Comparison of ENCODE assay signal across 8 cellular contexts in genomic region chr3:172102123-172102882, GRCh38.
DNase-seq lines count a peak whose midpoint lies in the region; ATAC-seq and TF ChIP-seq lines count a peak whose summit lies in the region.

No MANE protein-coding gene starts in this region.

- H3K9ac ChIP-seq in OCI-LY3 (ENCODE audit: low read length) = no peak overlapping the region

- no peaks in the 10 kb centered on the region for H3K9me3 Mint-ChIP-seq in MCF 10A (ENCODE audit: unreplicated experiment)
- H3K9me3 Mint-ChIP-seq in stimulated activated memory B cell treated with anti-CD40 and anti-IgM and Interleukin-4, amounts not matched to agents 10 μg/mL and 1 μg/mL and 100 μg/mL, for 72 hours = no peaks in the 10 kb centered on the region

- peak overlapping the region; percentile 58 for H3K4me2 ChIP-seq in OCI-LY3 (ENCODE audit: low read length)

- TF ChIP-seq POLR2A in breast epithelium (IDR thresholded peaks at IDR 0.05) (no peak), suprapubic skin (IDR thresholded peaks at IDR 0.05) (no peak), adrenal gland (IDR thresholded peaks at IDR 0.05) (no peak)

- POLR2A ChIA-PET in MCF 10A (lab: Yijun Ruan, JAX) = interaction anchor here (0.8 to 6.0 kb wide), 9 partner anchors 14 to 63 kb away, joined by 3 to 84 read pairs (median 4); partner anchors contain the start of gene FNDC3B

- H3K9me3 ChIP-seq in breast epithelium = no peaks in the 10 kb centered on the region
- H3K9me3 ChIP-seq in OCI-LY3 (ENCODE audit: insufficient read depth, low read length) = no peaks in the 10 kb centered on the region
- H3K9me3 ChIP-seq in suprapubic skin = no peaks in the 10 kb centered on the region
- no peaks in the 10 kb centered on the region for H3K9me3 ChIP-seq in adrenal gland (replicated peaks in 1 of 3)

- H4K20me1 ChIP-seq in OCI-LY3 (ENCODE audit: insufficient read depth, low read length) = peaks cover 41% of the 10 kb centered on the region

- TF ChIP-seq EP300 in suprapubic skin (IDR thresholded peaks at IDR 0.05) = no peak

- intact Hi-C loops in MCF 10A (cut with micrococcal nuclease) = loop anchor here (5.0 kb wide), 1 partner anchor 60 kb away; no protein-coding TSS in a partner anchor
- intact Hi-C loops in breast epithelium (cut with DNase I; ENCODE audit: low total_unique reads) = no loop called here
- intact Hi-C loops in adrenal gland (cut with DNase I) = no loop called here

- peaks cover 15% of the 10 kb centered on the region for H3K36me3 Mint-ChIP-seq in MCF 10A (ENCODE audit: insufficient read depth, unreplicated experiment)
- H3K36me3 Mint-ChIP-seq in stimulated activated memory B cell treated with anti-CD40 and anti-IgM and Interleukin-4, amounts not matched to agents 10 μg/mL and 1 μg/mL and 100 μg/mL, for 72 hours = no peaks in the 10 kb centered on the region

- DNase-seq in MCF 10A (ENCODE audit: unreplicated experiment) = no peak
- no peak for DNase-seq in breast epithelium (ENCODE audit: low spot score in 2 of 2)
- DNase-seq in central memory CD4-positive, alpha-beta T cell = peak; percentile 49
- no peak for DNase-seq in suprapubic skin (ENCODE audit: low spot score in 2 of 2)
- DNase-seq in inferior parietal cortex (ENCODE audit: extremely low spot score) = no peak
- no peak for DNase-seq in adrenal gland

- CTCF ChIA-PET in MCF 10A (lab: Yijun Ruan, JAX) = interaction anchor here (0.6 to 1.6 kb wide), 3 partner anchors 10 to 38 kb away, joined by 3 to 7 read pairs (median 3); no protein-coding TSS in a partner anchor

- H3K27ac ChIP-seq in breast epithelium = no peak overlapping the region
- H3K27ac ChIP-seq in OCI-LY3 (ENCODE audit: low read length) = no peak overlapping the region
- no peak overlapping the region for H3K27ac ChIP-seq in suprapubic skin
- no peak overlapping the region for H3K27ac ChIP-seq in adrenal gland

- no peak for ATAC-seq in stimulated activated memory B cell treated with anti-CD40 and anti-IgM and Interleukin-4, amounts not matched to agents 10 μg/mL and 1 μg/mL and 100 μg/mL, for 72 hours

- no peak overlapping the region for H3K4me3 Mint-ChIP-seq in MCF 10A (ENCODE audit: unreplicated experiment)
- peak overlapping the region; percentile 9 for H3K4me3 Mint-ChIP-seq in stimulated activated memory B cell treated with anti-CD40 and anti-IgM and Interleukin-4, amounts not matched to agents 10 μg/mL and 1 μg/mL and 100 μg/mL, for 72 hours

- H3K36me3 ChIP-seq in breast epithelium (no peaks in the 10 kb centered on the region), OCI-LY3 (replicated peaks; ENCODE audit: low read depth, low read length) (no peaks in the 10 kb centered on the region), suprapubic skin (no peaks in the 10 kb centered on the region), adrenal gland (replicated peaks in 1 of 2) (no peaks in the 10 kb centered on the region)

- no peaks in the 10 kb centered on the region for H3K27me3 Mint-ChIP-seq in MCF 10A (ENCODE audit: insufficient read depth, unreplicated experiment)
- peaks cover 43% of the 10 kb centered on the region for H3K27me3 Mint-ChIP-seq in stimulated activated memory B cell treated with anti-CD40 and anti-IgM and Interleukin-4, amounts not matched to agents 10 μg/mL and 1 μg/mL and 100 μg/mL, for 72 hours

- no peak overlapping the region for H3K4me3 ChIP-seq in breast epithelium
- peak overlapping the region; percentile 52 for H3K4me3 ChIP-seq in OCI-LY3 (ENCODE audit: low read length)
- no peak overlapping the region for H3K4me3 ChIP-seq in suprapubic skin
- no peak overlapping the region for H3K4me3 ChIP-seq in adrenal gland

- peak overlapping the region; percentile 76 for H3K27ac Mint-ChIP-seq in MCF 10A (ENCODE audit: low read depth, unreplicated experiment)
- no peak overlapping the region for H3K27ac Mint-ChIP-seq in stimulated activated memory B cell treated with anti-CD40 and anti-IgM and Interleukin-4, amounts not matched to agents 10 μg/mL and 1 μg/mL and 100 μg/mL, for 72 hours

- WGBS in suprapubic skin = 53% methylated on average over 5 of the region's 5 CpGs
- WGBS in adrenal gland, 4 donors = 63 to 76% (median 69%) methylated on average over 5 of the region's 5 CpGs

- no TSS peak for BruUV-seq in MCF 10A (replicated peaks; lab: Mats Ljungman, UMichigan)

- H3K4me1 ChIP-seq in breast epithelium (no peaks in the 10 kb centered on the region), OCI-LY3 (ENCODE audit: low read length) (peaks cover 17% of the 10 kb centered on the region), suprapubic skin (peaks cover 45% of the 10 kb centered on the region), adrenal gland (replicated peaks in 1 of 2) (peaks cover 5 to 80% of the 10 kb centered on the region in 2 donors)

- H3K27me3 ChIP-seq in breast epithelium (no peaks in the 10 kb centered on the region), OCI-LY3 (ENCODE audit: low read depth, low read length) (peaks cover 45% of the 10 kb centered on the region), suprapubic skin (no peaks in the 10 kb centered on the region), adrenal gland (no peaks in the 10 kb centered on the region)

- no peak for TF ChIP-seq CTCF in MCF 10A (IDR thresholded peaks at IDR 0.05; ENCODE audit: unreplicated experiment)
- no peak for TF ChIP-seq CTCF in breast epithelium (IDR thresholded peaks at IDR 0.05)
- no peak for TF ChIP-seq CTCF in OCI-LY3 (IDR thresholded peaks at IDR 0.05; ENCODE audit: low read depth, low read length)
- TF ChIP-seq CTCF in suprapubic skin (IDR thresholded peaks at IDR 0.05) = no peak
- TF ChIP-seq CTCF in adrenal gland (IDR thresholded peaks at IDR 0.05) = no peak

- no peak overlapping the region for H2AFZ ChIP-seq in OCI-LY3 (ENCODE audit: low read depth, low read length)

- H3K4me1 Mint-ChIP-seq in MCF 10A (ENCODE audit: insufficient read depth, unreplicated experiment) = peaks cover 48% of the 10 kb centered on the region
- peaks cover 21% of the 10 kb centered on the region for H3K4me1 Mint-ChIP-seq in stimulated activated memory B cell treated with anti-CD40 and anti-IgM and Interleukin-4, amounts not matched to agents 10 μg/mL and 1 μg/mL and 100 μg/mL, for 72 hours

- H3K79me2 ChIP-seq in OCI-LY3 (ENCODE audit: low read length) = no peaks in the 10 kb centered on the region; the same call in none of the 2 replicates
